15 cellular contexts compared by ENCODE assay signal in the genomic region with DNA sequence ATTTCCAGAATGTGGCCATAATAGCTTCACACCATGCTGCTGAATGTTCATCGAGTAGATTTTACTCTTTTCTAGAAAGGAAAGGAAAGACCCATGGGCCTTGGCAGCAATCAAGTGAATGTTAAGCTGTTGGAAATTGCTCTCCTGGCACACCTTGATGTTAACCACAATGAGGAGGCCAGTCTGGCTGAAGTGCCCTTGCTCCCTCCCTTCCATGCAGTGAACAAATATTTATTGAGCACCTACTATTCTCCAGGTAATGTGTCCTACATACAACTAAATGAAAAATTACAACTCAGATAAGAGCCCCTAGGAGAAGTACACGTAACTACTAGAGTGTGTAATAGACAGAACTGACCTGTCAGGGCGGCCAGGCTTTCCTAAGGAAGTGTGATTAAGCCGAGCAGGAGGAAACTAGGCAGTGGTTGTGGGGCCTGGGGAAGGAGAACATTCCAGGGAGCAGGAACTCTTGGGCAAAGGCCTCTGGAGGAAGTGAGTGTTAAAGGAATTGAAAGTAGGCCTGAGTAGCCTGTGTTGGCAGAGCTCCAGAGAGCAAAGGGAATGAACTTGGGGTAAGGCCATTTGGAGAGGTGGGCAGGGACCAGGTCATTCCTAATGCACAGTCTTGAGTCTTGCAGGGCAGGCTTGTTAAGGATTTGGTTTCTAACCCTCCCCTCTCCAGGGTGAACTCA. TPM values are rescaled to one million over a fixed set of nuclear protein-coding genes. Genes with fewer than 3 reads are reported as not detected.
DNase-seq lines count a peak whose midpoint lies in the region; ATAC-seq and TF ChIP-seq lines count a peak whose summit lies in the region.
"Had no signal": no experiment of that assay in that cellular context is flagged by ENCODE, and none has a peak within 500 bp of the region (broad histone marks: within the 10 kb centered on the region; RNA-seq: fewer than 3 reads in every experiment).

No MANE protein-coding gene starts in this region.

- H3K9ac ChIP-seq in smooth muscle cell (ENCODE audit: low read depth): no peak overlapping the region

- no peaks in the 10 kb centered on the region for H3K36me3 Mint-ChIP-seq in GM23338 (ENCODE audit: low read depth)
- H3K36me3 Mint-ChIP-seq: brain had no signal

- POLR2A ChIA-PET in PC-9 (lab: Charles Lee; ENCODE audit: unreplicated experiment): interaction anchor here (0.7 kb wide), 1 partner anchor 23 kb away, joined by 4 read pairs; no protein-coding TSS in a partner anchor

- no TSS peak for BruUV-seq in PC-9 (replicated peaks; lab: Mats Ljungman, UMichigan)

- H3K27me3 Mint-ChIP-seq in GM23338 (ENCODE audit: insufficient read depth, low read depth, poor library complexity): peaks cover 3% of the 10 kb centered on the region

- H3F3A ChIP-seq in GM23338 (replicated peaks; ENCODE audit: low read depth) (no peaks in the 10 kb centered on the region), PC-9 (ENCODE audit: insufficient read depth, low read depth) (peaks cover 21% of the 10 kb centered on the region), smooth muscle cell (ENCODE audit: low read depth) (peaks cover 5% of the 10 kb centered on the region)

- H3K4me3 ChIP-seq in GM23338 (no peak overlapping the region), PC-9 (no peak overlapping the region), osteoblast (ENCODE audit: insufficient read depth, low read length) (peak overlapping the region; percentile 5), smooth muscle cell (no peak overlapping the region)
- H3K4me3 ChIP-seq: esophagus muscularis mucosa had no signal

- ATAC-seq in GM23338 (no peak), esophagus mucosa (peak; percentile 32), GM21381 (IDR thresholded peaks at IDR 0.05; ENCODE audit: unreplicated experiment) (no peak), HG02759 (IDR thresholded peaks at IDR 0.05; ENCODE audit: unreplicated experiment) (no peak), GM19023 (IDR thresholded peaks at IDR 0.05; ENCODE audit: unreplicated experiment) (no peak)

- WGBS in smooth muscle cell (ENCODE audit: low lambda C conversion rate): 58% methylated on average over 4 of the region's 4 CpGs

- no peak overlapping the region for H3K27ac Mint-ChIP-seq in GM23338

- peaks cover 19% of the 10 kb centered on the region for H3K4me1 Mint-ChIP-seq in GM23338

- H3K9me3 ChIP-seq in PC-9 (ENCODE audit: insufficient read depth, low read depth) (no peaks in the 10 kb centered on the region), osteoblast (ENCODE audit: low read depth, low read length) (no peaks in the 10 kb centered on the region), smooth muscle cell (replicated peaks; ENCODE audit: low read depth) (no peaks in the 10 kb centered on the region)
- H3K9me3 ChIP-seq: esophagus muscularis mucosa had no signal

- TF ChIP-seq CTCF in GM23338 (conservative IDR thresholded peaks at IDR 0.05; ENCODE audit: low read depth in 2 of 2) (no peak), PC-9 (conservative IDR thresholded peaks at IDR 0.05) (no peak), osteoblast (IDR thresholded peaks at IDR 0.05; ENCODE audit: extremely low read depth, low read depth, low read length) (no peak), smooth muscle cell (IDR thresholded peaks at IDR 0.05; ENCODE audit: borderline replicate concordance, insufficient read depth, poor library complexity, severe bottlenecking) (no peak)

- no peak overlapping the region for H3K4me2 ChIP-seq in GM23338
- H3K4me2 ChIP-seq in PC-9: peak overlapping the region; percentile 29
- H3K4me2 ChIP-seq in osteoblast (ENCODE audit: insufficient read depth, low read length): peak overlapping the region; percentile 22
- H3K4me2 ChIP-seq in smooth muscle cell: no peak overlapping the region

- peak; percentile 5 for DNase-seq in GM23338 (ENCODE audit: low spot score)
- peak in 1 of 2 experiments; percentile 59 for DNase-seq in PC-9
- peak; percentile 31 for DNase-seq in osteoblast (ENCODE audit: insufficient read length, low spot score, missing footprints)
- no peak for DNase-seq in smooth muscle cell (lab: John Stamatoyannopoulos, UW; ENCODE audit: unreplicated experiment)
- DNase-seq: GOT3; KBM-7; occipital lobe; stimulated activated CD4-positive, alpha-beta T cell treated with anti-CD3 and anti-CD28 coated beads, Interleukin-2, amount 100 ng/mL, for 24 hours; stimulated activated naive CD4-positive, alpha-beta T cell had no signal

- H3K27ac ChIP-seq in GM23338 (ENCODE audit: low read depth) (no peak overlapping the region), PC-9 (peak overlapping the region; percentile 59), osteoblast (ENCODE audit: low read depth, low read length) (peak overlapping the region; percentile 61), smooth muscle cell (ENCODE audit: low read depth) (no peak overlapping the region)
- H3K27ac ChIP-seq: esophagus muscularis mucosa had no signal

- H3K36me3 ChIP-seq in GM23338 (ENCODE audit: insufficient read depth) (no peaks in the 10 kb centered on the region), PC-9 (ENCODE audit: low read depth) (no peaks in the 10 kb centered on the region), osteoblast (ENCODE audit: insufficient read depth, low read length) (no peaks in the 10 kb centered on the region), smooth muscle cell (ENCODE audit: low read depth) (no peaks in the 10 kb centered on the region)
- H3K36me3 ChIP-seq: esophagus muscularis mucosa had no signal

- H3K79me2 ChIP-seq in GM23338 (replicated peaks; ENCODE audit: insufficient read depth) (no peaks in the 10 kb centered on the region), PC-9 (ENCODE audit: low read depth) (no peaks in the 10 kb centered on the region), osteoblast (ENCODE audit: insufficient read depth, low read length) (no peaks in the 10 kb centered on the region), smooth muscle cell (ENCODE audit: low read depth) (no peaks in the 10 kb centered on the region)

- H3K27me3 ChIP-seq in GM23338 (ENCODE audit: insufficient read depth) (peaks cover 31% of the 10 kb centered on the region), PC-9 (ENCODE audit: insufficient read depth, low read depth) (no peaks in the 10 kb centered on the region), osteoblast (ENCODE audit: insufficient read depth, low read length) (no peaks in the 10 kb centered on the region), smooth muscle cell (ENCODE audit: low read depth) (no peaks in the 10 kb centered on the region)
- H3K27me3 ChIP-seq: esophagus muscularis mucosa had no signal

- H2AFZ ChIP-seq in GM23338 (no peak overlapping the region), PC-9 (no peak overlapping the region), osteoblast (ENCODE audit: low read length) (peak overlapping the region; percentile 26), smooth muscle cell (ENCODE audit: low read depth) (no peak overlapping the region)

- intact Hi-C loops in PC-9 (cut with micrococcal nuclease; ENCODE audit: unreplicated experiment): no loop called here

- CTCF ChIA-PET in PC-9 (lab: Charles Lee): no interaction called here

- H3K4me1 ChIP-seq in GM23338 (ENCODE audit: insufficient read depth): peaks cover 16% of the 10 kb centered on the region; the same call in 1 of the 2 replicates
- peaks cover 51% of the 10 kb centered on the region for H3K4me1 ChIP-seq in PC-9 (replicated peaks; ENCODE audit: insufficient read depth)
- H3K4me1 ChIP-seq in osteoblast (ENCODE audit: insufficient read depth, low read length): peaks cover 29% of the 10 kb centered on the region
- H3K4me1 ChIP-seq in smooth muscle cell (ENCODE audit: low read depth): peaks cover 9% of the 10 kb centered on the region

- H4K20me1 ChIP-seq in GM23338 (replicated peaks; ENCODE audit: insufficient read depth) (no peaks in the 10 kb centered on the region), PC-9 (ENCODE audit: insufficient read depth) (no peaks in the 10 kb centered on the region), osteoblast (ENCODE audit: insufficient read depth, low read length) (no peaks in the 10 kb centered on the region), smooth muscle cell (ENCODE audit: low read depth) (no peaks in the 10 kb centered on the region)

- no peaks in the 10 kb centered on the region for H3K9me3 Mint-ChIP-seq in GM23338
- H3K9me3 Mint-ChIP-seq: brain had no signal

- H3K4me3 Mint-ChIP-seq in GM23338: no peak overlapping the region

- H3K9me2 ChIP-seq in GM23338 (ENCODE audit: insufficient read depth) (no peaks in the 10 kb centered on the region), PC-9 (ENCODE audit: insufficient read depth) (no peaks in the 10 kb centered on the region)

TF ChIP-seq in GM23338, 12 proteins besides CTCF, POLR2A, EP300 and RAD21 (continues in another document):
- TF ChIP-seq JUNB (IDR thresholded peaks at IDR 0.05; ENCODE audit: unreplicated experiment): no peak
- no peak for TF ChIP-seq POLR2AphosphoS5 (IDR thresholded peaks at IDR 0.05; ENCODE audit: low read depth)
- TF ChIP-seq NANOG (IDR thresholded peaks at IDR 0.05; ENCODE audit: borderline replicate concordance): no peak

RNA-seq across cellular contexts. Expression of a gene that starts 9.2 kb away (rescaled TPM):
- total RNA-seq in GM23338 (2014; rRNA removed; shearing (Covaris generic)): 6.0 and 6.6 TPM in 2 replicates
- polyA plus RNA-seq in GM23338 (2016; fragmentation: Nextera tagmentation; extraction: Ambion mirVana) (3.8 and 3.9 TPM in 2 replicates), smooth muscle cell (9.1 and 11.0 TPM in 2 replicates)
- total RNA-seq in PC-9 (2021) (9.7 and 12.9 TPM in 2 replicates), esophagus mucosa (6.3 TPM), osteoblast (10.0 and 10.5 TPM in 2 replicates), smooth muscle cell (21.9 and 25.5 TPM in 2 replicates)

Comparison
In these comparisons a context has a peak if more than half of its experiments do, and no peak if none do; other contexts are left out.
1. H3K27ac ChIP-seq: peak in PC-9 (single experiment) and osteoblast (single experiment); none in GM23338 (single experiment) and smooth muscle cell (single experiment).
2. H3K4me2 ChIP-seq: peak in PC-9 (single experiment) and osteoblast (single experiment); none in GM23338 (single experiment) and smooth muscle cell (single experiment).